8 cellular contexts compared by ENCODE assay signal in the genomic region with DNA sequence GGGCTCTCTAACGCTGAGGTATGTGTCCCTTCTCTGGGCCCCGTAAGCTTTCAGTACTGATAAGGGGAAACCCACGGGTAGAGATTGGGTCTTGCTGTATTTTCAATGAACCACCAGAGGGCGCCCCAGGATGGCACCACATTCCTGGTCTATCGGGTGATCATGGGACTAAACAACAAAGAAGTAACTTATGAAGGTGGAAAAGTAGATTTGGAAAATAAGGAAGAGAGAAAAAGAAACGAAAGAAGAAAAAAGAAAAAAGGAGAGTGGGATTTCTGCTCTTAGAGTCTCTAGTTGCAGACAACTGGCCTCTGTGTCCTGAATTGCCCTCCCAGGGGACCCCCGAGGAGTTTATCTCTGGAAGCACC.
DNase-seq lines count a peak whose midpoint lies in the region; ATAC-seq and TF ChIP-seq lines count a peak whose summit lies in the region.

No MANE protein-coding gene starts in this region.

- H4K20me1 ChIP-seq in hepatocyte (ENCODE audit: insufficient read depth, poor library complexity, severe bottlenecking), result no peaks in the 10 kb centered on the region

- H3K4me2 ChIP-seq in hepatocyte (peak overlapping the region; percentile 65), skeletal muscle satellite cell (ENCODE audit: low read length) (peak overlapping the region; percentile 37)

- H3K27ac ChIP-seq in 22Rv1, result no peak overlapping the region
- peak overlapping the region; percentile 11 for H3K27ac ChIP-seq in hepatocyte

- H3K4me3 ChIP-seq in astrocyte of the cerebellum (ENCODE audit: low read depth, low read length), result no peak overlapping the region
- no peak overlapping the region for H3K4me3 ChIP-seq in hepatocyte
- H3K4me3 ChIP-seq in skeletal muscle satellite cell (ENCODE audit: low read length), result no peak overlapping the region

- no peak overlapping the region for H3K9ac ChIP-seq in skeletal muscle satellite cell (ENCODE audit: low read depth, low read length)

- DNase-seq in GM13976 (ENCODE audit: low spot score) (peak; percentile 84), NCI-H1417 (lab: John Stamatoyannopoulos, UW) (peak; percentile 48 to 82 (median 66)), T-helper 22 cell (ENCODE audit: low read depth) (peak; percentile 52), astrocyte of the cerebellum (ENCODE audit: low read depth) (peak; percentile 62), hepatocyte (ENCODE audit: low spot score) (peak; percentile 89)

- H3K9me3 ChIP-seq in hepatocyte (ENCODE audit: low read depth) (no peaks in the 10 kb centered on the region), skeletal muscle satellite cell (replicated peaks; ENCODE audit: low read length) (no peaks in the 10 kb centered on the region)

- H3K79me2 ChIP-seq in hepatocyte, result peaks cover 6% of the 10 kb centered on the region

- in situ Hi-C loops in GM13976 (cut with MboI; ENCODE audit: low sequenced_read_pairs, unreplicated experiment) (loop anchor here (5.0 to 25.0 kb wide), 3 partner anchors 435 to 755 kb away; no protein-coding TSS in a partner anchor), astrocyte of the cerebellum (cut with HindIII; ENCODE audit: low sequenced_read_pairs) (no loop called here)

- H3K4me1 ChIP-seq in hepatocyte (ENCODE audit: insufficient read depth) (peaks cover 6% of the 10 kb centered on the region), skeletal muscle satellite cell (ENCODE audit: control insufficient read depth, insufficient read depth, low read length) (peaks cover 36% of the 10 kb centered on the region)

- TF ChIP-seq CTCF in 22Rv1 (IDR thresholded peaks at IDR 0.05) (peak; percentile 82), GM13976 (IDR thresholded peaks at IDR 0.05; ENCODE audit: borderline replicate concordance, control extremely low read depth, extremely low read depth, insufficient read depth, missing control alignments) (peak; percentile 69), astrocyte of the cerebellum (IDR thresholded peaks at IDR 0.05; ENCODE audit: low read depth, low read length, missing control alignments) (peak; percentile 86), hepatocyte (IDR thresholded peaks at IDR 0.05; ENCODE audit: poor library complexity) (peak; percentile 88)

- H3K36me3 ChIP-seq in hepatocyte (replicated peaks; ENCODE audit: insufficient read depth, low read depth) (no peaks in the 10 kb centered on the region), skeletal muscle satellite cell (ENCODE audit: insufficient read depth, low read length) (no peaks in the 10 kb centered on the region)

- WGBS in hepatocyte (ENCODE audit: low lambda C conversion rate, missing lambda C conversion rate), result 13% methylated on average over 7 of the region's 7 CpGs

- peak; percentile 92 for ATAC-seq in HG02852 (IDR thresholded peaks at IDR 0.05; ENCODE audit: unreplicated experiment)

- H2AFZ ChIP-seq in hepatocyte, result no peak overlapping the region

- H3K27me3 ChIP-seq in hepatocyte, result no peaks in the 10 kb centered on the region
- H3K27me3 ChIP-seq in skeletal muscle satellite cell (ENCODE audit: control insufficient read depth, insufficient read depth, low read length), result no peaks in the 10 kb centered on the region

- no peaks in the 10 kb centered on the region for H3K9me2 ChIP-seq in hepatocyte (replicated peaks; ENCODE audit: insufficient read depth)
